Comparison of ENCODE assay signal across 10 cellular contexts in the genomic region with DNA sequence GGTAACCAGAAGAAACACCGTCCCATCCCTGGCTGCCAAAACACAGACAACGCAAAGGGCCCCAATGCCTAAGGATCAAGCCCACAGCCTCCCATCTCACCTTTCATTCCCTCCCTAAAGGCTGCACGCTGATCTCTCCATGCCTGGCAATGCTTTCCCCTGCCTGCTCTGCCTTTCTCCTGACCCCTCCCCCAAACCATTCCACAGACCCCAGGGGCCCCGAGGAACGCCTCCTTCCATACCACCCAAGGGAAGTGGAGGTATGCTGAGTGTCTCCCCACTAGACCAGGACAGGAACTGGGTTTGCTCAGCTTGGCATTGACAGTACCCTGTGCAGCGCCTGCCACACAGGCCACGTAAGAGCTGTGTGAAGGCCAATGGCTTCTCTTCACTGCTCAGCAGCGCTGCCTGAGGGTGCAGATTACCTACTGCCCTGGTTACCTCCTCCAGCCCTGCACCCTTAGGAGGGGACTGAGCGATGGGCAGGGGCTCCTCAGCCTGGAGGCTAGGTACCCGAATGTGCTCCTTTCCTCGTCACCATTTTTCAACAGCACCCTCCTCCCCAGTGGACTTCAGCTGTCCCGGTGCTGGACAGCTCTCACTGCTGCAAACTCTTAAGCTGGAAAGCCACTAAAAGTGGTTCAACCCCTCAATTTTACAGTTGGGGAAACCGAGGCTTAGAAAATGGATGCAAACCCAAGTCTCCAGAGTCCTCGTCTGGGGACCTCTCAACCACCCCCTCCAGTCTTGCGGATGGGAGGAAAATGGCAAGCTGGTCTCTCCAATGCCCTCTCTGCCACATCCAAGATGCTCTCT. TPM values are rescaled to one million over a fixed set of nuclear protein-coding genes. Genes with fewer than 3 reads are reported as not detected.
DNase-seq lines count a peak whose midpoint lies in the region; ATAC-seq and TF ChIP-seq lines count a peak whose summit lies in the region.
"Had no signal": no experiment of that assay in that cellular context is flagged by ENCODE, and none has a peak within 500 bp of the region (broad histone marks: within the 10 kb centered on the region; RNA-seq: fewer than 3 reads in every experiment).

No MANE protein-coding gene starts in this region.

- H3K36me3 ChIP-seq in breast epithelium, result no peaks in the 10 kb centered on the region
- H3K36me3 ChIP-seq: Peyer's patch had no signal

- no peak overlapping the region for H3K27ac Mint-ChIP-seq in MCF 10A (ENCODE audit: low read depth, unreplicated experiment)

- CTCF ChIA-PET in MCF 10A (lab: Yijun Ruan, JAX), result interaction anchor here (1.0 to 4.3 kb wide), 3 partner anchors 16 to 21 kb away, joined by 3 to 86 read pairs (median 4); no protein-coding TSS in a partner anchor

- peaks cover 2% of the 10 kb centered on the region for H3K36me3 Mint-ChIP-seq in MCF 10A (ENCODE audit: insufficient read depth, unreplicated experiment)

- no peak overlapping the region for H3K27ac ChIP-seq in breast epithelium
- H3K27ac ChIP-seq: Peyer's patch had no signal

- DNase-seq in MCF 10A (ENCODE audit: unreplicated experiment) (peak; percentile 27), breast epithelium (ENCODE audit: low spot score in 2 of 2) (no peak), fibroblast of mammary gland (ENCODE audit: low read depth) (peak; percentile 39), stromal cell of bone marrow (ENCODE audit: low read depth) (peak; percentile 20), NCI-H526 treated with DMSO at 0.1 percent for 48 hours (lab: John Stamatoyannopoulos, UW) (no peak)
- DNase-seq in activated CD4-positive, alpha-beta T cell treated with anti-CD3 and anti-CD28 coated beads, Interleukin-2, amount 50 U/mL, for 1 hour, result peak; percentile 26
- DNase-seq: MM.1S, Peyer's patch had no signal

- peaks cover 24% of the 10 kb centered on the region for H3K27me3 Mint-ChIP-seq in MCF 10A (ENCODE audit: insufficient read depth, unreplicated experiment)

- POLR2A ChIA-PET in MCF 10A (lab: Yijun Ruan, JAX), result interaction anchor here (0.9 to 3.3 kb wide), 2 partner anchors 20 to 24 kb away, joined by 3 to 62 read pairs; no protein-coding TSS in a partner anchor

- no peak for TF ChIP-seq POLR2A in breast epithelium (IDR thresholded peaks at IDR 0.05)

- intact Hi-C loops in MCF 10A (cut with micrococcal nuclease), result no loop called here
- intact Hi-C loops in breast epithelium (cut with DNase I; ENCODE audit: low total_unique reads), result no loop called here

- peaks cover 16% of the 10 kb centered on the region for H3K4me1 Mint-ChIP-seq in MCF 10A (ENCODE audit: insufficient read depth, unreplicated experiment)

- H3K9me3 Mint-ChIP-seq in MCF 10A (ENCODE audit: unreplicated experiment), result no peaks in the 10 kb centered on the region

- ATAC-seq in GM21423 (IDR thresholded peaks at IDR 0.05; ENCODE audit: unreplicated experiment) (no peak), GM18502 (IDR thresholded peaks at IDR 0.05; ENCODE audit: poor library complexity, unreplicated experiment) (no peak)

- H3K4me3 ChIP-seq in breast epithelium (no peak overlapping the region), fibroblast of mammary gland (ENCODE audit: control insufficient read depth, low read depth, low read length) (no peak overlapping the region)

- no TSS peak for BruUV-seq in MCF 10A (replicated peaks; lab: Mats Ljungman, UMichigan)

- H3K4me1 ChIP-seq in breast epithelium, result peaks cover 7 to 8% of the 10 kb centered on the region in 2 donors

- TF ChIP-seq CTCF in MCF 10A (IDR thresholded peaks at IDR 0.05; ENCODE audit: unreplicated experiment), result no peak
- TF ChIP-seq CTCF in breast epithelium (IDR thresholded peaks at IDR 0.05), result no peak
- no peak for TF ChIP-seq CTCF in fibroblast of mammary gland (conservative IDR thresholded peaks at IDR 0.05; ENCODE audit: control insufficient read depth, insufficient read depth, low read depth, low read length)

- H3K27me3 ChIP-seq in breast epithelium, result peaks cover 8 to 19% of the 10 kb centered on the region in 2 donors

- peak overlapping the region; percentile 25 for H3K4me3 Mint-ChIP-seq in MCF 10A (ENCODE audit: unreplicated experiment)

- H3K9me3 ChIP-seq in breast epithelium, result no peaks in the 10 kb centered on the region

RNA-seq across cellular contexts. Expression of gene SRCIN1, which starts 45.0 kb away (rescaled TPM):
- total RNA-seq in MCF 10A (2022) (5.7 and 8.6 TPM in 2 replicates), breast epithelium (10 to 100 TPM in 1 of 3 donors, 1 to 10 TPM in 2; 4.2 to 10.8 (median 8.8) TPM)

Comparison
In these comparisons a context has a peak if more than half of its experiments do, and no peak if none do; other contexts are left out.
1. DNase-seq: peak in MCF 10A (single experiment), activated CD4-positive, alpha-beta T cell treated with anti-CD3 and anti-CD28 coated beads, Interleukin-2, amount 50 U/mL, for 1 hour (single experiment), fibroblast of mammary gland (single experiment) and stromal cell of bone marrow (single experiment); none in breast epithelium (0 of 2) and NCI-H526 treated with DMSO at 0.1 percent for 48 hours (single experiment).